ENCODE assay signal across 20 cellular contexts in the genomic region with DNA sequence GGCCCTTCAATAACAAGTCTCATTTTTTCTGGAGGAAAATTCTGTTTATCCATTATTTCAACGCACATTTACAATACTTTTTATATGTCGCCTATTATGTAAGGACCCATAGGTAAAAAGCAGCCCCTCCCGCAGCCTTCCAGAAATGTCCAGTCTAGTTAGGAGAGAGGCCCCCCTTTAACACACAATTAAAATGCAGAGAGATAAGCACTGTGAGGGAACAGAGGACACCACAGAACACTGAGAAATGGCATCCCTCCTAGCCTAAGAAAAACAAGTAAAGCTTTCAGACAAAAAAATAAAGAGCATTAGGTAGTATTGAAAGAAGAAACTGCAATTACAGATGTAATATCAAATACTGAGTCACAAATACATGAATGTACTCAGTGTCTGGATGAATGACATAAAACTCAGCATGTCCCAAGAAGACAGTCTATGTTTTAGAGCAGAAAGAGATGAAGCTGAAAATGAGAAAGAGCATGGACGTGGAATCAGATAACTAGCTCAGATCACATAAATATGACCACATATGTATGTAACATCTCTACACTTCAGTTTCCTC.
DNase-seq lines count a peak whose midpoint lies in the region; ATAC-seq and TF ChIP-seq lines count a peak whose summit lies in the region.
"Had no signal": no experiment of that assay in that cellular context is flagged by ENCODE, and none has a peak within 500 bp of the region (broad histone marks: within the 10 kb centered on the region; RNA-seq: fewer than 3 reads in every experiment).

No MANE protein-coding gene starts in this region.

- no peak overlapping the region for H3K56ac ChIP-seq in mesendoderm (ENCODE audit: low read length)

- peak overlapping the region; percentile 16 for H3K4ac ChIP-seq in mesendoderm (ENCODE audit: low read depth, low read length)

- intact Hi-C loops in left ventricle myocardium inferior (cut with micrococcal nuclease) (no loop called here), left cardiac atrium (cut with DNase I) (no loop called here), A673 (cut with micrococcal nuclease; ENCODE audit: unreplicated experiment) (no loop called here)

- peaks cover 39% of the 10 kb centered on the region for H3K4me1 ChIP-seq in left ventricle myocardium inferior
- peaks cover 10% of the 10 kb centered on the region for H3K4me1 ChIP-seq in A673 (ENCODE audit: insufficient read depth, low read length, poor library complexity, severe bottlenecking)
- H3K4me1 ChIP-seq in mesendoderm (ENCODE audit: control insufficient read depth, low read depth, low read length): peaks cover 6% of the 10 kb centered on the region
- H3K4me1 ChIP-seq: Caco-2 had no signal

- no CpG with 5 or more reads among the region's 4 CpGs for WGBS in mesendoderm (ENCODE audit: extremely low coverage, insufficient coverage, low lambda C conversion rate)

- H2BK15ac ChIP-seq in mesendoderm (replicated peaks; ENCODE audit: low read depth): no peak overlapping the region

- no peak overlapping the region for H3K18ac ChIP-seq in mesendoderm (ENCODE audit: low read length)

- TF ChIP-seq CTCF in left ventricle myocardium inferior (IDR thresholded peaks at IDR 0.05; ENCODE audit: borderline replicate concordance) (no peak), A673 (conservative IDR thresholded peaks at IDR 0.05; ENCODE audit: low read depth, low read length) (no peak), WTC11 (IDR thresholded peaks at IDR 0.05) (no peak)

- no peaks in the 10 kb centered on the region for H3K36me3 ChIP-seq in left ventricle myocardium inferior
- H3K36me3 ChIP-seq in A673 (ENCODE audit: insufficient read depth, low read length, poor library complexity, severe bottlenecking): peaks cover 4% of the 10 kb centered on the region
- no peaks in the 10 kb centered on the region for H3K36me3 ChIP-seq in mesendoderm (ENCODE audit: control insufficient read depth, insufficient read depth, low read length)
- H3K36me3 ChIP-seq: BLaER1 treated with 17β-estradiol and CSF1 and Interleukin-3, amounts not matched to agents 10 nM and 100 nM had no signal

- H2BK120ac ChIP-seq in mesendoderm (ENCODE audit: low read depth, low read length): no peak overlapping the region

- in situ Hi-C loops in G401 (cut with HindIII; ENCODE audit: low sequenced_read_pairs): no loop called here

- peaks cover 29% of the 10 kb centered on the region for H3K4me1 Mint-ChIP-seq in WTC11
- H3K4me1 Mint-ChIP-seq: B cell had no signal

- H3K4me2 ChIP-seq in mesendoderm (ENCODE audit: low read length): no peak overlapping the region
- H3K4me2 ChIP-seq: BLaER1 treated with 17β-estradiol and CSF1 and Interleukin-3, amounts not matched to agents 10 nM and 100 nM had no signal

- peaks cover 17% of the 10 kb centered on the region for H3K36me3 Mint-ChIP-seq in WTC11
- H3K36me3 Mint-ChIP-seq: CD8-positive, alpha-beta T cell had no signal

- H3K27me3 ChIP-seq in left ventricle myocardium inferior (ENCODE audit: low read depth) (no peaks in the 10 kb centered on the region), A673 (replicated peaks; ENCODE audit: insufficient read depth, low read depth, low read length, poor library complexity) (no peaks in the 10 kb centered on the region), mesendoderm (ENCODE audit: insufficient read depth, low read length, poor library complexity) (no peaks in the 10 kb centered on the region)
- H3K27me3 ChIP-seq: BLaER1 treated with 17β-estradiol and CSF1 and Interleukin-3, amounts not matched to agents 10 nM and 100 nM had no signal

- H3K27me3 Mint-ChIP-seq in WTC11 (ENCODE audit: low read depth): peaks cover 21% of the 10 kb centered on the region
- H3K27me3 Mint-ChIP-seq: B cell had no signal

- H3K9me3 ChIP-seq in left ventricle myocardium inferior (replicated peaks): peaks cover 18% of the 10 kb centered on the region
- peaks cover 14% of the 10 kb centered on the region for H3K9me3 ChIP-seq in A673 (ENCODE audit: low read depth, low read length, poor library complexity, severe bottlenecking)
- H3K9me3 ChIP-seq: Caco-2 had no signal

- no peak overlapping the region for H4K8ac ChIP-seq in mesendoderm (ENCODE audit: low read depth, low read length)

- no peak for ATAC-seq in left cardiac atrium
- ATAC-seq in WTC11: no peak
- ATAC-seq in GM18520 (IDR thresholded peaks at IDR 0.05; ENCODE audit: unreplicated experiment): no peak
- ATAC-seq: CD8-positive, alpha-beta T cell; GM12878 had no signal

- DNase-seq in left ventricle myocardium inferior (no peak), left cardiac atrium (no peak), A673 (ENCODE audit: low spot score) (no peak), G401 (ENCODE audit: low spot score) (peak; percentile 63), mesendoderm (no peak), WTC11 (ENCODE audit: low spot score) (no peak), T-helper 9 cell (no peak)
- DNase-seq: 8988T; AML-193; Caco-2; Calu3; CD4-positive, alpha-beta T cell; CD8-positive, alpha-beta T cell; DMS79 treated with DMSO at 0.1 percent for 48 hours; GDM1 had no signal

- peaks cover 7% of the 10 kb centered on the region for H3K79me2 ChIP-seq in mesendoderm (ENCODE audit: control insufficient read depth, insufficient read depth, low read length)

- BruUV-seq in A673 (replicated peaks; lab: Mats Ljungman, UMichigan): no TSS peak

- H2BK5ac ChIP-seq in mesendoderm (ENCODE audit: low read length): no peak overlapping the region

- POLR2A ChIA-PET in A673 (lab: Charles Lee; ENCODE audit: low non-redundant PET) (no interaction called here), WTC11 (lab: Charles Lee) (no interaction called here)

- H3K27ac ChIP-seq in left ventricle myocardium inferior (replicated peaks): peak overlapping the region; percentile 17
- H3K27ac ChIP-seq in A673 (ENCODE audit: low read depth, low read length, poor library complexity, severe bottlenecking): peak overlapping the region; percentile 7
- H3K27ac ChIP-seq in mesendoderm (ENCODE audit: low read depth, low read length): no peak overlapping the region
- H3K27ac ChIP-seq: BLaER1 treated with 17β-estradiol and CSF1 and Interleukin-3, amounts not matched to agents 10 nM and 100 nM; C4-2B had no signal

- CTCF ChIA-PET in A673 (lab: Charles Lee) (no interaction called here), WTC11 (lab: Charles Lee) (interaction anchor here (0.6 to 1.2 kb wide), 2 partner anchors 10 to 1141 kb away, joined by 3 read pairs; no protein-coding TSS in a partner anchor)

- H3K27ac Mint-ChIP-seq in WTC11: no peak overlapping the region
- H3K27ac Mint-ChIP-seq: B cell; CD4-positive, alpha-beta T cell; CD8-positive, alpha-beta T cell had no signal

- no peak overlapping the region for H3K9ac ChIP-seq in mesendoderm (ENCODE audit: low read length)
- H3K9ac ChIP-seq: BLaER1 treated with 17β-estradiol and CSF1 and Interleukin-3, amounts not matched to agents 10 nM and 100 nM had no signal

- H3K4me3 ChIP-seq in left ventricle myocardium inferior (no peak overlapping the region), A673 (ENCODE audit: low read depth, low read length, poor library complexity, severe bottlenecking) (no peak overlapping the region), mesendoderm (ENCODE audit: low read length) (no peak overlapping the region)
- H3K4me3 ChIP-seq: BLaER1 treated with 17β-estradiol and CSF1 and Interleukin-3, amounts not matched to agents 10 nM and 100 nM; GM12878 had no signal

- no peak overlapping the region for H2AK5ac ChIP-seq in mesendoderm (ENCODE audit: low read length)

- H4K5ac ChIP-seq in mesendoderm (ENCODE audit: low read length): no peak overlapping the region

- H3K9me3 Mint-ChIP-seq in WTC11: peaks cover 18% of the 10 kb centered on the region
- H3K9me3 Mint-ChIP-seq: CD4-positive, alpha-beta T cell; CD8-positive, alpha-beta T cell had no signal

- H3K79me1 ChIP-seq in mesendoderm (ENCODE audit: low read length): peaks cover 17% of the 10 kb centered on the region

- no peak overlapping the region for H3K23ac ChIP-seq in mesendoderm (ENCODE audit: low read length)

- H3K4me3 Mint-ChIP-seq in WTC11: no peak overlapping the region
- H3K4me3 Mint-ChIP-seq: B cell; CD4-positive, alpha-beta T cell; CD8-positive, alpha-beta T cell had no signal

TF ChIP-seq in WTC11, 78 proteins besides CTCF, POLR2A, EP300 and RAD21 (continues in another document):
- TF ChIP-seq FOXJ3 (CRISPR knock-in tag; IDR thresholded peaks at IDR 0.05; ENCODE audit: borderline replicate concordance) (no peak), ZNF425 (CRISPR knock-in tag; conservative IDR thresholded peaks at IDR 0.05) (no peak)
